Comparison of ENCODE assay signal across 17 cellular contexts in the genomic region with DNA sequence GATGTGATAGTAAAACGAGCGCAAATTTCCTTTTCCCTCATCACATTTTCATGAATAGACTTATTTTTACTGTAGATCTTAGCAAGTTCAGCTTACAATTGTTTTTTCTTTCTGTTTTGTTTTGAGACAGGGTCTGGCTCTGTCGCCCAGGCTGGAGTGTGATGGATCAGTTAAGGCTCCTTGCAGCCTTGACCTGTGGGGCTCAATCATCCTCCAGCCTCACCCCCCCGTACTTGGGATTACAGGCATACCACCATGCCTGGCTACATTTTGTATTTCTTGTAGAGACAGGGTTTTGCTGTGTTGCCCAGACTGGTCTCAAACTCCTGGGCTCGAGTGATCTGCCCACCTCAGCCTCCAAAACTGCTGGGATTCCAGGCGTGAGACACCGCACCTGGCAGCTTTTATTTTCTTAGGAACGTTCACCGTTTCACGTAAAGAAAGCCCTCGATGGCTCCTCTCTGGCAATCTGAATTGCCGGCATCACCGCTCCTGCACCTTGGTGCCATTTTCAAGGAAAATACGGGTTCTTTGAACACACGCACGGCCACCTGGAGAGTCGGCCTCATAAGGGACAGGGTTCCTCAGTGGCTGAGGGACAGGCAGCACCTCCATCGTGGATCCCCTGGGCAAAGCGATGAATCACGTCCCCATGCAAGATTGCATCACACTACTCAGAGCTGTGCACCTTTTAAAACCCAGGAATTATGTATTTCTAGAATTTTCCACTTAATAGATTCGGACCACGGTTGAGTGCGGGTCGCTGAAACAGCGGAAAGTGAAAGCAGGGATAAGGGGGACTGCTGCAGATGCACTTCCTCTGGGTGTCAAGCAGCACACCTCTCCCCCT.
DNase-seq lines count a peak whose midpoint lies in the region; ATAC-seq and TF ChIP-seq lines count a peak whose summit lies in the region.
"Had no signal": no experiment of that assay in that cellular context is flagged by ENCODE, and none has a peak within 500 bp of the region (broad histone marks: within the 10 kb centered on the region; RNA-seq: fewer than 3 reads in every experiment).

No MANE protein-coding gene starts in this region.

- H3K79me2 ChIP-seq in OCI-LY3 (ENCODE audit: low read length): peaks cover 16% of the 10 kb centered on the region

- H3K4ac ChIP-seq in neuronal stem cell (ENCODE audit: low read length): no peak overlapping the region

- H3K27me3 Mint-ChIP-seq in activated naive CD4-positive, alpha-beta T cell treated with anti-CD3 and anti-CD28 coated beads, Interleukin-2, amount 10 ng/mL, durations not matched to agents 7 days and 5 days: peaks cover 24% of the 10 kb centered on the region

- H3K4me3 ChIP-seq in OCI-LY3 (ENCODE audit: low read length) (peak overlapping the region; percentile 38), neuronal stem cell (ENCODE audit: low read length in 2 of 2) (no peak overlapping the region)
- H3K4me3 ChIP-seq: adrenal gland, cardiac muscle cell, esophagus squamous epithelium, GM23248, testis had no signal

- peaks cover 49% of the 10 kb centered on the region for H3K4me1 Mint-ChIP-seq in activated naive CD4-positive, alpha-beta T cell treated with anti-CD3 and anti-CD28 coated beads, Interleukin-2, amount 10 ng/mL, durations not matched to agents 7 days and 5 days

- H3K4me1 ChIP-seq in OCI-LY3 (ENCODE audit: low read length): peaks cover 72% of the 10 kb centered on the region
- H3K4me1 ChIP-seq in neuronal stem cell (ENCODE audit: control insufficient read depth in 2 of 2, insufficient read depth in 1 of 2, low read depth in 1 of 2, low read length in 2 of 2): peaks cover 7 to 9% of the 10 kb centered on the region in 2 donors
- H3K4me1 ChIP-seq: adrenal gland, testis had no signal

- no CpG with 5 or more reads among the region's 25 CpGs for WGBS in neuronal stem cell (ENCODE audit: extremely low coverage in 2 of 2, insufficient read length in 2 of 2, insufficient replicate concordance in 1 of 2), 2 donors

- no peak overlapping the region for H3K4me3 Mint-ChIP-seq in activated naive CD4-positive, alpha-beta T cell treated with anti-CD3 and anti-CD28 coated beads, Interleukin-2, amount 10 ng/mL, durations not matched to agents 7 days and 5 days

- H3K27ac ChIP-seq in OCI-LY3 (ENCODE audit: low read length) (peak overlapping the region; percentile 98), neuronal stem cell (replicated peaks; ENCODE audit: low read length) (no peak overlapping the region)
- H3K27ac ChIP-seq: adrenal gland, cardiac muscle cell, esophagus squamous epithelium, GM23248, RWPE1, testis had no signal

- H3K18ac ChIP-seq in neuronal stem cell (ENCODE audit: low read length): peak overlapping the region; percentile 84

- no peak for TF ChIP-seq CTCF in OCI-LY3 (IDR thresholded peaks at IDR 0.05; ENCODE audit: low read depth, low read length)

- peak overlapping the region; percentile 75 for H3K4me2 ChIP-seq in OCI-LY3 (ENCODE audit: low read length)
- H3K4me2 ChIP-seq in neuronal stem cell (ENCODE audit: insufficient read depth, low read length, poor library complexity, severe bottlenecking): no peak overlapping the region

- H3K27ac Mint-ChIP-seq in activated naive CD4-positive, alpha-beta T cell treated with anti-CD3 and anti-CD28 coated beads, Interleukin-2, amount 50 U/mL, for 72 hours: peak overlapping the region; percentile 38 to 93
- H3K27ac Mint-ChIP-seq in activated naive CD4-positive, alpha-beta T cell treated with anti-CD3 and anti-CD28 coated beads, Interleukin-2, amount 10 ng/mL, durations not matched to agents 7 days and 5 days: no peak overlapping the region

- H2BK15ac ChIP-seq in neuronal stem cell (ENCODE audit: low read length): no peak overlapping the region

- H4K8ac ChIP-seq in neuronal stem cell (ENCODE audit: low read depth, low read length): no peak overlapping the region

- CTCF ChIA-PET in activated naive CD4-positive, alpha-beta T cell treated with anti-CD3 and anti-CD28 coated beads, Interleukin-2, amount 10 ng/mL, durations not matched to agents 7 days and 5 days (lab: Charles Lee): no interaction called here

- H3K9me3 ChIP-seq in OCI-LY3 (ENCODE audit: insufficient read depth, low read length): no peaks in the 10 kb centered on the region
- H3K9me3 ChIP-seq in neuronal stem cell (replicated peaks in 1 of 2; ENCODE audit: control insufficient read depth in 2 of 2, insufficient read depth in 1 of 2, low read depth in 1 of 2, low read length in 2 of 2): no peaks in the 10 kb centered on the region
- H3K9me3 ChIP-seq: adrenal gland, esophagus squamous epithelium, testis had no signal

- H2AK5ac ChIP-seq in neuronal stem cell (ENCODE audit: low read depth, low read length): no peak overlapping the region

- H2BK5ac ChIP-seq in neuronal stem cell (ENCODE audit: low read length): no peak overlapping the region

- H3K9ac ChIP-seq in OCI-LY3 (ENCODE audit: low read length) (peak overlapping the region; percentile 95), neuronal stem cell (ENCODE audit: low read depth, low read length, poor library complexity) (no peak overlapping the region)
- H3K9ac ChIP-seq: GM23248 had no signal

- no peak overlapping the region for H4K91ac ChIP-seq in neuronal stem cell (ENCODE audit: low read depth, low read length, poor library complexity)

- no peaks in the 10 kb centered on the region for H3K27me3 ChIP-seq in OCI-LY3 (ENCODE audit: low read depth, low read length)
- H3K27me3 ChIP-seq in neuronal stem cell (ENCODE audit: control insufficient read depth in 3 of 3, insufficient read depth in 3 of 3, low read depth in 1 of 3, low read length in 3 of 3): no peaks in the 10 kb centered on the region
- H3K27me3 ChIP-seq: cardiac muscle cell, testis had no signal

- no peaks in the 10 kb centered on the region for H3K36me3 Mint-ChIP-seq in activated naive CD4-positive, alpha-beta T cell treated with anti-CD3 and anti-CD28 coated beads, Interleukin-2, amount 50 U/mL, for 72 hours
- peaks cover 2% of the 10 kb centered on the region for H3K36me3 Mint-ChIP-seq in activated naive CD4-positive, alpha-beta T cell treated with anti-CD3 and anti-CD28 coated beads, Interleukin-2, amount 10 ng/mL, durations not matched to agents 7 days and 5 days

- no peak for DNase-seq in activated naive CD4-positive, alpha-beta T cell treated with anti-CD3 and anti-CD28 coated beads, Interleukin-2, amount 50 U/mL, for 72 hours (ENCODE audit: low spot score in 2 of 2)
- DNase-seq in activated naive CD4-positive, alpha-beta T cell treated with anti-CD3 and anti-CD28 coated beads, Interleukin-2, amount 10 ng/mL, durations not matched to agents 7 days and 5 days: no peak
- no peak for DNase-seq in neuronal stem cell (ENCODE audit: low spot score)
- DNase-seq in LoVo (ENCODE audit: low spot score): no peak
- DNase-seq in hypothalamus (lab: John Stamatoyannopoulos, UW): no peak
- DNase-seq: adrenal gland; esophagus squamous epithelium; GM23248; NCI-H1436 treated with DMSO at 0.1 percent for 48 hours; NCI-H345; stimulated activated CD4-positive, alpha-beta T cell treated with anti-CD3 and anti-CD28 coated beads, Interleukin-4, amount 100 ng/mL, for 24 hours; testis had no signal

- no peaks in the 10 kb centered on the region for H3K9me3 Mint-ChIP-seq in activated naive CD4-positive, alpha-beta T cell treated with anti-CD3 and anti-CD28 coated beads, Interleukin-2, amount 50 U/mL, for 72 hours
- H3K9me3 Mint-ChIP-seq in activated naive CD4-positive, alpha-beta T cell treated with anti-CD3 and anti-CD28 coated beads, Interleukin-2, amount 10 ng/mL, durations not matched to agents 7 days and 5 days: no peaks in the 10 kb centered on the region

- H3K14ac ChIP-seq in neuronal stem cell (ENCODE audit: low read length): no peak overlapping the region

- H2BK12ac ChIP-seq in neuronal stem cell (ENCODE audit: low read length): no peak overlapping the region

- no peak for ATAC-seq in activated naive CD4-positive, alpha-beta T cell treated with anti-CD3 and anti-CD28 coated beads, Interleukin-2, amount 50 U/mL, for 72 hours
- ATAC-seq in GM21381 (IDR thresholded peaks at IDR 0.05; ENCODE audit: unreplicated experiment) (peak; percentile 10), esophagus mucosa (no peak)

- H3K23ac ChIP-seq in neuronal stem cell (ENCODE audit: low read depth, low read length, poor library complexity): no peak overlapping the region

- no peak overlapping the region for H2AFZ ChIP-seq in OCI-LY3 (ENCODE audit: low read depth, low read length)
- H2AFZ ChIP-seq in neuronal stem cell (ENCODE audit: low read length): no peak overlapping the region
- H2AFZ ChIP-seq: GM23248 had no signal

- no peaks in the 10 kb centered on the region for H3K36me3 ChIP-seq in OCI-LY3 (replicated peaks; ENCODE audit: low read depth, low read length)
- no peaks in the 10 kb centered on the region for H3K36me3 ChIP-seq in neuronal stem cell (replicated peaks in 1 of 2; ENCODE audit: control insufficient read depth in 2 of 2, insufficient read depth in 2 of 2, low read length in 2 of 2)
- H3K36me3 ChIP-seq: adrenal gland, cardiac muscle cell, esophagus squamous epithelium had no signal

- H4K20me1 ChIP-seq in OCI-LY3 (ENCODE audit: insufficient read depth, low read length): no peaks in the 10 kb centered on the region

- no peaks in the 10 kb centered on the region for H3K79me1 ChIP-seq in neuronal stem cell (ENCODE audit: low read depth, low read length)

- H2BK120ac ChIP-seq in neuronal stem cell (ENCODE audit: low read depth, low read length): peak overlapping the region; percentile 21
